In the genomic region with DNA sequence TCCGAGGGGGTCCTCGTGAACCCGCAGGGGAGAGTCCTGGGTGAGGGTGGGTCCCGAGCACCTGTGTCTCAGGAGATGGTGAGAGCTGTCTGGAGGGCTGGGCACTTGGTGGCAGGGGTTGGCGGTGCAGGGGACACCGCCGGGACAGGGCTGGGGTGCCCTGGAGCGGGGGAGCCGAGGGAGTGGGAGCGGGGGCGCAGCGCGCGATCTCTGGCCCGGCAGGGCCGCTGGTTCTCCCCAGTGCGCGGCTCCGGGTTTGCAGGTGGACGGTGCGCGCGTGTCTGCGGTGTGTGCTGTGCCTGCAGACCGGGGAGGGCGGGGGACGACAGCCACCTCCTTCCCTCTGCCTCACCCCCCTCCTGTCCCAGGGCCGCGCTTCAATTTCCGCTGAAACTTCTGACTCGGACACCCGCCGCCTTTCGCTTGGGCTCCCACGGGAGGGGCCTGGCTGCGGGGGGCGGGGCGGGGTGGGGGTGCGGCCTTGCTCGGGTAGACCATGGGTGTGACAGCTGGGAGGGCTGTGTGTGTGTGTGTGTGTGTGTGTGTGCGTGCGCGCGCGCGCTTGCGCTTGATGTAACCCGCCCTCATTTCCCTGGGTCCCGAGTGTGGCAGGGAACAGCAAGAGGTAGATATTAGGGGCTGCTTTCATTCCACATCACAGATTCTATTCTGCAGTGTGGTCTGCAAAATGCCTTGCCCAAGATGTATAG, we compare ENCODE assay signal across 8 cellular contexts. TPM values are rescaled to one million over a fixed set of nuclear protein-coding genes. Genes with fewer than 3 reads are reported as not detected.
DNase-seq lines count a peak whose midpoint lies in the region; ATAC-seq and TF ChIP-seq lines count a peak whose summit lies in the region.

No MANE protein-coding gene starts in this region.

- H3K4me1 ChIP-seq in ES-I3 (ENCODE audit: insufficient read depth, low read length) (peaks cover 4% of the 10 kb centered on the region; the same call in 1 of the 2 replicates), GM23248 (ENCODE audit: insufficient read depth) (no peaks in the 10 kb centered on the region), adrenal gland (replicated peaks in 1 of 2) (peaks cover 0 to 5% of the 10 kb centered on the region in 2 donors), right cardiac atrium (ENCODE audit: control insufficient read depth, insufficient read depth, low read length) (no peaks in the 10 kb centered on the region), gastrocnemius medialis (peaks cover 0 to 11% of the 10 kb centered on the region in 2 donors)

- peak overlapping the region; percentile 74 for H3K9ac ChIP-seq in ES-I3 (ENCODE audit: low read depth, low read length)
- peak overlapping the region; percentile 91 for H3K9ac ChIP-seq in GM23248

- WGBS in GM23248 (ENCODE audit: low coverage in 1 of 2, low lambda C conversion rate in 2 of 2, missing lambda C conversion rate in 2 of 2), 2 experiments, result 10 to 12% methylated on average over 22 to 25 of the region's 49 CpGs
- WGBS in adrenal gland, 4 donors, result 0 to 1% (median 0%) methylated on average over 5 to 49 of the region's 49 CpGs; no CpG with 5 or more reads in 1 of the 4 donors
- under 1% methylated on average over 49 of the region's 49 CpGs for WGBS in right cardiac atrium

- H3K27ac ChIP-seq in GM23248 (peak overlapping the region; percentile 72), adrenal gland (peak overlapping the region in 3 of 5 donors; percentile 43 to 81 (median 73)), right cardiac atrium (ENCODE audit: low read length) (no peak overlapping the region), gastrocnemius medialis (peak overlapping the region; percentile 13 to 49 (median 38))

- H3K9me3 ChIP-seq in ES-I3 (ENCODE audit: control insufficient read depth, insufficient read depth, low read length) (no peaks in the 10 kb centered on the region), GM23248 (ENCODE audit: low read depth) (no peaks in the 10 kb centered on the region), adrenal gland (replicated peaks in 1 of 3) (no peaks in the 10 kb centered on the region), right cardiac atrium (ENCODE audit: control insufficient read depth, low read length) (no peaks in the 10 kb centered on the region), gastrocnemius medialis (no peaks in the 10 kb centered on the region)

- H3K36me3 ChIP-seq in ES-I3 (ENCODE audit: insufficient read depth, low read length), result peaks cover 3% of the 10 kb centered on the region; the same call in 1 of the 2 replicates
- peaks cover 9% of the 10 kb centered on the region; the same call in 1 of the 2 replicates for H3K36me3 ChIP-seq in GM23248 (ENCODE audit: low read depth)
- no peaks in the 10 kb centered on the region for H3K36me3 ChIP-seq in adrenal gland (replicated peaks in 1 of 2)
- no peaks in the 10 kb centered on the region for H3K36me3 ChIP-seq in gastrocnemius medialis

- peak in 1 of 2 donors; percentile 33 for TF ChIP-seq POLR2A in adrenal gland (IDR thresholded peaks at IDR 0.05)
- TF ChIP-seq POLR2A in gastrocnemius medialis (IDR thresholded peaks at IDR 0.05), result peak in 1 of 2 donors; percentile 11

- H3K4me3 ChIP-seq in GM23248 (peak overlapping the region; percentile 86), adrenal gland (peak overlapping the region in 2 of 4 donors; percentile 76 to 79), right cardiac atrium (ENCODE audit: low read length) (peak overlapping the region; percentile 92), gastrocnemius medialis (peak overlapping the region; percentile 54 to 63 (median 54))

- H3K4me2 ChIP-seq in GM23248 (ENCODE audit: unreplicated experiment), result peak overlapping the region; percentile 70

- ATAC-seq in right cardiac atrium, result peak; percentile 85 to 89
- peak in 1 of 2 donors; percentile 60 for ATAC-seq in gastrocnemius medialis
- ATAC-seq in GM18861 (IDR thresholded peaks at IDR 0.05; ENCODE audit: unreplicated experiment), result no peak

- TF ChIP-seq CTCF in adrenal gland (IDR thresholded peaks at IDR 0.05) (peak in 1 of 6 experiments; percentile 33), gastrocnemius medialis (IDR thresholded peaks at IDR 0.05 in 4 of 5, conservative IDR thresholded peaks at IDR 0.05 in 1 of 5) (no peak)

- H3F3A ChIP-seq in GM23248 (ENCODE audit: insufficient read depth), result peaks cover 17% of the 10 kb centered on the region

- peaks cover 52% of the 10 kb centered on the region for H3K79me2 ChIP-seq in GM23248 (ENCODE audit: insufficient read depth)

- intact Hi-C loops in adrenal gland (cut with DNase I), result no loop called here
- intact Hi-C loops in right cardiac atrium (cut with DNase I), result no loop called here
- intact Hi-C loops in gastrocnemius medialis (cut with DNase I; ENCODE audit: low total_unique reads), result no loop called here

- no peaks in the 10 kb centered on the region for H3K9me2 ChIP-seq in GM23248 (ENCODE audit: insufficient read depth)

- H3K27me3 ChIP-seq in GM23248 (replicated peaks; ENCODE audit: insufficient read depth) (no peaks in the 10 kb centered on the region), adrenal gland (no peaks in the 10 kb centered on the region), right cardiac atrium (ENCODE audit: control insufficient read depth, insufficient read depth) (no peaks in the 10 kb centered on the region), gastrocnemius medialis (peaks cover 0 to 22% (median 14%) of the 10 kb centered on the region in 3 donors)

- H2AFZ ChIP-seq in GM23248, result peak overlapping the region; percentile 92

- peaks cover 4% of the 10 kb centered on the region; the same call in 1 of the 2 replicates for H4K20me1 ChIP-seq in GM23248 (ENCODE audit: insufficient read depth)

- DNase-seq in GM23248 (peak; percentile 82), LoVo (ENCODE audit: low spot score) (peak; percentile 76), T follicular helper cell (ENCODE audit: low read depth) (peak; percentile 36), adrenal gland (peak; percentile 64 to 85 (median 78)), right cardiac atrium (peak; percentile 74 to 88 (median 84)), gastrocnemius medialis (peak; percentile 27 to 48)

- in situ Hi-C loops in GM23248 (cut with MboI), result no loop called here
- in situ Hi-C loops in gastrocnemius medialis (cut with MboI; ENCODE audit: low sequenced_read_pairs in 4 of 4), result no loop called here

RNA-seq across cellular contexts. Expression of a gene that starts 1.2 kb away (rescaled TPM):
- total RNA-seq in GM23248 (2014; rRNA removed; shearing (Covaris generic)), result 88.5 and 99.2 TPM in 2 replicates
- 63.0 and 66.1 TPM in 2 replicates for polyA plus RNA-seq in GM23248 (2016; fragmentation: Nextera tagmentation; extraction: Ambion mirVana)
- total RNA-seq in adrenal gland, result 10 to 100 TPM in 4 of 8 donors, 1 to 10 TPM in 4; 6.4 to 39.7 (median 11.0) TPM
- 10 to 100 TPM in 1 of 3 donors, 1 to 10 TPM in 2; 4.3 to 10.8 (median 5.3) TPM for polyA plus RNA-seq in adrenal gland
- total RNA-seq in right cardiac atrium, result 1 to 10 TPM in 1 of 4 donors, under 1 TPM in 3; 0.49 to 2.1 (median 0.66) TPM
- polyA plus RNA-seq in right cardiac atrium, result 1.0 TPM
- 1 to 10 TPM in 2 of 4 donors, under 1 TPM in 1, not detected in 1; 0.58 to 3.0 (median 2.4) TPM for total RNA-seq in gastrocnemius medialis

RNA-seq across cellular contexts. Expression of a gene that starts 26.4 kb away (rescaled TPM):
- 104 and 129 TPM in 2 replicates for total RNA-seq in GM23248 (2014; rRNA removed; shearing (Covaris generic))
- polyA plus RNA-seq in GM23248 (2016; fragmentation: Nextera tagmentation; extraction: Ambion mirVana) (72.3 and 79.9 TPM in 2 replicates), adrenal gland (100 to 1,000 TPM in 2 of 3 donors, 10 to 100 TPM in 1; 82.9 to 339 (median 253) TPM), right cardiac atrium (48.0 TPM)
- total RNA-seq in adrenal gland (100 to 1,000 TPM in 6 of 8 donors, 10 to 100 TPM in 2; 79.4 to 163 (median 128) TPM), right cardiac atrium (10 to 100 TPM; 42.1 to 52.4 (median 45.9) TPM), gastrocnemius medialis (10 to 100 TPM; 38.6 to 76.5 (median 62.6) TPM)

RNA-seq across cellular contexts. Expression of a gene that starts 34.8 kb away (rescaled TPM):
- total RNA-seq in GM23248 (2014; rRNA removed; shearing (Covaris generic)), result 58.8 and 76.8 TPM in 2 replicates
- 76.7 and 78.2 TPM in 2 replicates for polyA plus RNA-seq in GM23248 (2016; fragmentation: Nextera tagmentation; extraction: Ambion mirVana)
- 100 to 1,000 TPM in 2 of 8 donors, 10 to 100 TPM in 6; 45.5 to 146 (median 82.1) TPM for total RNA-seq in adrenal gland
- 100 to 1,000 TPM in 2 of 3 donors, 10 to 100 TPM in 1; 70.0 to 263 (median 249) TPM for polyA plus RNA-seq in adrenal gland
- 10 to 100 TPM; 24.5 to 30.9 (median 24.8) TPM for total RNA-seq in right cardiac atrium
- polyA plus RNA-seq in right cardiac atrium, result 26.6 TPM
- 1 to 10 TPM; 1.3 to 4.7 (median 2.2) TPM for total RNA-seq in gastrocnemius medialis

RNA-seq across cellular contexts. Expression of a gene that starts 56.4 kb away (rescaled TPM):
- total RNA-seq in GM23248 (2014; rRNA removed; shearing (Covaris generic)), result 7.5 and 7.7 TPM in 2 replicates
- 2.0 and 2.1 TPM in 2 replicates for polyA plus RNA-seq in GM23248 (2016; fragmentation: Nextera tagmentation; extraction: Ambion mirVana)
- 10 to 100 TPM in 6 of 8 donors, 1 to 10 TPM in 2; 8.8 to 38.8 (median 13.9) TPM for total RNA-seq in adrenal gland
- polyA plus RNA-seq in adrenal gland, result 10 to 100 TPM in 1 of 3 donors, 1 to 10 TPM in 2; 2.0 to 12.8 (median 5.4) TPM
- 10 to 100 TPM in 3 of 4 donors, 1 to 10 TPM in 1; 7.4 to 13.7 (median 11.8) TPM for total RNA-seq in right cardiac atrium
- polyA plus RNA-seq in right cardiac atrium, result 5.1 TPM
- total RNA-seq in gastrocnemius medialis, result 1 to 10 TPM in 1 of 4 donors, under 1 TPM in 3; 0.15 to 1.4 (median 0.65) TPM

Comparison
In these comparisons a context has a peak if more than half of its experiments do, and no peak if none do; other contexts are left out.
1. RNA of a gene that starts 34.8 kb away (total RNA-seq): 45.5 to 146 TPM in adrenal gland, 58.8 to 76.8 TPM in GM23248 and 24.5 to 30.9 TPM in right cardiac atrium; 1.3 to 4.7 TPM in gastrocnemius medialis; every median in the first group is over 4 times any median in the second.
2. Peak in every context shown above with its lines, with median percentiles within 50 percentile points of each other: DNase-seq.